ENCODE assay signal across 23 cellular contexts in genomic region chr10:132916956-132917666, GRCh38. TPM values are rescaled to one million over a fixed set of nuclear protein-coding genes. Genes with fewer than 3 reads are reported as not detected.
DNase-seq lines count a peak whose midpoint lies in the region; ATAC-seq and TF ChIP-seq lines count a peak whose summit lies in the region.
"Had no signal": no experiment of that assay in that cellular context is flagged by ENCODE, and none has a peak within 500 bp of the region (broad histone marks: within the 10 kb centered on the region; RNA-seq: fewer than 3 reads in every experiment).

No MANE protein-coding gene starts in this region.

- H3K27me3 Mint-ChIP-seq in chondrocyte (ENCODE audit: low read depth): peaks cover 12% of the 10 kb centered on the region
- H3K27me3 Mint-ChIP-seq: CD4-positive, CD25-positive, alpha-beta regulatory T cell had no signal

- H3K27ac ChIP-seq in lower lobe of right lung (no peak overlapping the region), upper lobe of right lung (no peak overlapping the region)
- H3K27ac ChIP-seq: KMS-11, Peyer's patch had no signal

- intact Hi-C loops in Right ventricle myocardium superior (cut with DNase I): no loop called here
- intact Hi-C loops in left cardiac atrium (cut with DNase I): no loop called here
- intact Hi-C loops in lower lobe of right lung (cut with DNase I): no loop called here
- intact Hi-C loops in upper lobe of right lung (cut with DNase I): no loop called here

- H3K4me3 Mint-ChIP-seq in chondrocyte (ENCODE audit: unreplicated experiment): no peak overlapping the region
- H3K4me3 Mint-ChIP-seq: CD4-positive, CD25-positive, alpha-beta regulatory T cell had no signal

- H3K36me3 ChIP-seq in lower lobe of right lung (no peaks in the 10 kb centered on the region), upper lobe of right lung (no peaks in the 10 kb centered on the region)
- H3K36me3 ChIP-seq: Peyer's patch had no signal

- H3K9me3 Mint-ChIP-seq in chondrocyte (ENCODE audit: low read depth): no peaks in the 10 kb centered on the region
- H3K9me3 Mint-ChIP-seq: CD4-positive, CD25-positive, alpha-beta regulatory T cell had no signal

- H3K9me3 ChIP-seq in lower lobe of right lung (no peaks in the 10 kb centered on the region), upper lobe of right lung (no peaks in the 10 kb centered on the region)
- H3K9me3 ChIP-seq: Peyer's patch had no signal

- H3K4me1 Mint-ChIP-seq in chondrocyte (ENCODE audit: low read depth): no peaks in the 10 kb centered on the region
- H3K4me1 Mint-ChIP-seq: CD4-positive, CD25-positive, alpha-beta regulatory T cell had no signal

- in situ Hi-C loops in GM13976 (cut with MboI; ENCODE audit: low sequenced_read_pairs, unreplicated experiment): no loop called here

- ATAC-seq in Right ventricle myocardium superior (ENCODE audit: poor library complexity) (no peak), left cardiac atrium (no peak), lower lobe of right lung (no peak), upper lobe of right lung (no peak)

- H3K4me3 ChIP-seq in lower lobe of right lung (no peak overlapping the region), upper lobe of right lung (no peak overlapping the region)
- H3K4me3 ChIP-seq: Peyer's patch had no signal

- no peak overlapping the region for H3K27ac Mint-ChIP-seq in chondrocyte (ENCODE audit: unreplicated experiment)
- H3K27ac Mint-ChIP-seq: CD4-positive, CD25-positive, alpha-beta regulatory T cell had no signal

- H3K4me1 ChIP-seq in lower lobe of right lung (no peaks in the 10 kb centered on the region), upper lobe of right lung (no peaks in the 10 kb centered on the region)
- H3K4me1 ChIP-seq: Peyer's patch had no signal

- H3K36me3 Mint-ChIP-seq in chondrocyte (ENCODE audit: low read depth): no peaks in the 10 kb centered on the region
- H3K36me3 Mint-ChIP-seq: CD4-positive, CD25-positive, alpha-beta regulatory T cell had no signal

- DNase-seq in Right ventricle myocardium superior (peak; percentile 33), left cardiac atrium (no peak), chondrocyte (ENCODE audit: low spot score) (peak; percentile 84), lower lobe of right lung (peak; percentile 26), upper lobe of right lung (peak; percentile 61), GM13976 (ENCODE audit: low spot score) (no peak), NCI-H128 (lab: John Stamatoyannopoulos, UW; ENCODE audit: unreplicated experiment) (no peak), HPDE6-E6E7 (ENCODE audit: extremely low spot score) (no peak)
- DNase-seq: AML-193; CD4-positive, CD25-positive, alpha-beta regulatory T cell; EL; GF-D8; IMR-90; NCI-H1105 treated with DMSO at 0.1 percent for 48 hours; NCI-H1694; NCI-H2081; NCI-H2171; NCI-H345; NCI-H524 treated with DMSO at 0.1 percent for 48 hours had no signal

- TF ChIP-seq CTCF in chondrocyte (IDR thresholded peaks at IDR 0.05) (no peak), lower lobe of right lung (IDR thresholded peaks at IDR 0.05) (no peak), upper lobe of right lung (IDR thresholded peaks at IDR 0.05) (no peak), GM13976 (IDR thresholded peaks at IDR 0.05; ENCODE audit: borderline replicate concordance, control extremely low read depth, extremely low read depth, insufficient read depth, missing control alignments) (no peak)

- H3K27me3 ChIP-seq in lower lobe of right lung (ENCODE audit: low read depth) (peaks cover 13% of the 10 kb centered on the region), upper lobe of right lung (no peaks in the 10 kb centered on the region)
- H3K27me3 ChIP-seq: Peyer's patch had no signal

RNA-seq across cellular contexts. Expression of gene CFAP46, which starts 25.3 kb away (rescaled TPM):
- total RNA-seq in Right ventricle myocardium superior: 1.9 TPM
- 1 to 10 TPM; 1.2 to 1.7 TPM for total RNA-seq in left cardiac atrium
- total RNA-seq in chondrocyte: 0.49 to 0.92 TPM (median 0.89 TPM) in 3 replicates
- total RNA-seq in lower lobe of right lung: 9.0 TPM
- total RNA-seq in upper lobe of right lung: 0.52 TPM
- total RNA-seq: CD4-positive, CD25-positive, alpha-beta regulatory T cell; OCI-LY7; Peyer's patch; SK-MEL-5 had no signal

Comparison
In these comparisons a context has a peak if more than half of its experiments do, and no peak if none do; other contexts are left out.
1. DNase-seq: peak in Right ventricle myocardium superior (single experiment), chondrocyte (single experiment), lower lobe of right lung (single experiment) and upper lobe of right lung (single experiment); none in left cardiac atrium (single experiment), GM13976 (single experiment), NCI-H128 (single experiment) and HPDE6-E6E7 (single experiment).